In genomic region chr1:165828581-165829329, GRCh38 we compare ENCODE assay signal across 8 cellular contexts. TPM values are rescaled to one million over a fixed set of nuclear protein-coding genes. Genes with fewer than 3 reads are reported as not detected.
A peak's percentile ranks its signal among the peaks of the same experiment; 100 is the strongest.
DNase-seq lines count a peak whose midpoint lies in the region; ATAC-seq and TF ChIP-seq lines count a peak whose summit lies in the region.

No MANE protein-coding gene starts in this region.

- H3K36me3 Mint-ChIP-seq in activated CD8-positive, alpha-beta T cell treated with anti-CD3 and anti-CD28 coated beads for 36 hours (ENCODE audit: low read depth) = peaks cover 28% of the 10 kb centered on the region

- POLR2A ChIA-PET in activated CD8-positive, alpha-beta T cell treated with anti-CD3 and anti-CD28 coated beads for 36 hours (lab: Charles Lee) = interaction anchor here (0.8 to 3.0 kb wide), 9 partner anchors 8 to 231 kb away, joined by 3 to 43 read pairs (median 5); partner anchors contain the start of genes ALDH9A1 and TMCO1

- peaks cover 18 to 40% (median 33%) of the 10 kb centered on the region in 10 experiments for H3K4me1 ChIP-seq in BLaER1 treated with 17β-estradiol and CSF1 and Interleukin-3, amounts not matched to agents 10 nM and 100 nM
- H3K4me1 ChIP-seq in muscle layer of duodenum (ENCODE audit: control insufficient read depth in 1 of 2, insufficient read depth in 2 of 2, low read length in 2 of 2) = peaks cover 0 to 9% of the 10 kb centered on the region in 2 donors
- H3K4me1 ChIP-seq in upper lobe of right lung = peaks cover 10% of the 10 kb centered on the region

- H3K9me3 Mint-ChIP-seq in activated CD8-positive, alpha-beta T cell treated with anti-CD3 and anti-CD28 coated beads for 36 hours = peaks cover 1% of the 10 kb centered on the region

- H3K27me3 ChIP-seq in BLaER1 treated with 17β-estradiol and CSF1 and Interleukin-3, amounts not matched to agents 10 nM and 100 nM = no peaks in the 10 kb centered on the region
- H3K27me3 ChIP-seq in muscle layer of duodenum (ENCODE audit: low read depth, low read length) (no peaks in the 10 kb centered on the region), upper lobe of right lung (no peaks in the 10 kb centered on the region)

- peak overlapping the region; percentile 99 for H3K4me3 Mint-ChIP-seq in activated CD8-positive, alpha-beta T cell treated with anti-CD3 and anti-CD28 coated beads for 36 hours

- peaks cover 0 to 20% (median 10%) of the 10 kb centered on the region in 11 experiments; a peak in 9 of 22 replicates for H3K36me3 ChIP-seq in BLaER1 treated with 17β-estradiol and CSF1 and Interleukin-3, amounts not matched to agents 10 nM and 100 nM
- H3K36me3 ChIP-seq in muscle layer of duodenum (ENCODE audit: control insufficient read depth in 1 of 2, insufficient read depth in 2 of 2, low read length in 2 of 2) = no peaks in the 10 kb centered on the region
- H3K36me3 ChIP-seq in upper lobe of right lung = no peaks in the 10 kb centered on the region

- H3K4me3 ChIP-seq in BLaER1 treated with 17β-estradiol and CSF1 and Interleukin-3, amounts not matched to agents 10 nM and 100 nM = peak overlapping the region; percentile 66 to 89 (median 80)
- H3K4me3 ChIP-seq in muscle layer of duodenum (ENCODE audit: low read depth in 1 of 2, low read length in 2 of 2) (peak overlapping the region; percentile 90 to 97), upper lobe of right lung (peak overlapping the region; percentile 85)

- peak overlapping the region; percentile 85 to 98 (median 97) for H3K9ac ChIP-seq in BLaER1 treated with 17β-estradiol and CSF1 and Interleukin-3, amounts not matched to agents 10 nM and 100 nM

- H3K27me3 Mint-ChIP-seq in activated CD8-positive, alpha-beta T cell treated with anti-CD3 and anti-CD28 coated beads for 36 hours = no peaks in the 10 kb centered on the region

- intact Hi-C loops in activated CD8-positive, alpha-beta T cell treated with anti-CD3 and anti-CD28 coated beads for 36 hours (cut with micrococcal nuclease) = loop anchor here (5.0 kb wide), 2 partner anchors 49 to 61 kb away; partner anchors contain the start of gene TMCO1
- intact Hi-C loops in upper lobe of right lung (cut with DNase I) = no loop called here

- peak overlapping the region; percentile 97 for H3K27ac Mint-ChIP-seq in activated CD8-positive, alpha-beta T cell treated with anti-CD3 and anti-CD28 coated beads for 36 hours

- TF ChIP-seq CTCF in activated CD8-positive, alpha-beta T cell treated with anti-CD3 and anti-CD28 coated beads for 36 hours (IDR thresholded peaks at IDR 0.05) = no peak
- TF ChIP-seq CTCF in upper lobe of right lung (IDR thresholded peaks at IDR 0.05) = no peak

- peak; percentile 88 for DNase-seq in NCI-H345 (lab: John Stamatoyannopoulos, UW)
- DNase-seq in activated CD8-positive, alpha-beta T cell treated with anti-CD3 and anti-CD28 coated beads for 36 hours = peak; percentile 27
- DNase-seq in fibroblast of gingiva (ENCODE audit: low read depth) = peak; percentile 85
- peak; percentile 62 for DNase-seq in upper lobe of right lung

- peak overlapping the region; percentile 79 to 96 (median 91) for H3K4me2 ChIP-seq in BLaER1 treated with 17β-estradiol and CSF1 and Interleukin-3, amounts not matched to agents 10 nM and 100 nM

- peak overlapping the region; percentile 62 to 99 (median 97); a peak in 21 of 22 replicates for H3K27ac ChIP-seq in BLaER1 treated with 17β-estradiol and CSF1 and Interleukin-3, amounts not matched to agents 10 nM and 100 nM
- H3K27ac ChIP-seq in muscle layer of duodenum (ENCODE audit: low read length) (peak overlapping the region; percentile 96), upper lobe of right lung (peak overlapping the region; percentile 80)

- peak; percentile 41 for TF ChIP-seq POLR2A in GM18526 (IDR thresholded peaks at IDR 0.05; ENCODE audit: extremely low read depth, insufficient read length)

- CTCF ChIA-PET in activated CD8-positive, alpha-beta T cell treated with anti-CD3 and anti-CD28 coated beads for 36 hours (lab: Charles Lee) = interaction anchor here (0.8 to 1.8 kb wide), 8 partner anchors 10 to 459 kb away, joined by 3 to 7 read pairs (median 4); no protein-coding TSS in a partner anchor

- ATAC-seq in HG03196 (IDR thresholded peaks at IDR 0.05; ENCODE audit: unreplicated experiment) = peak; percentile 20
- ATAC-seq in activated CD8-positive, alpha-beta T cell treated with anti-CD3 and anti-CD28 coated beads for 36 hours = no peak
- peak; percentile 38 for ATAC-seq in upper lobe of right lung

- H3K4me1 Mint-ChIP-seq in activated CD8-positive, alpha-beta T cell treated with anti-CD3 and anti-CD28 coated beads for 36 hours (ENCODE audit: low read depth) = peaks cover 25% of the 10 kb centered on the region

- no peaks in the 10 kb centered on the region; a peak in 1 of 22 replicates for H3K9me3 ChIP-seq in BLaER1 treated with 17β-estradiol and CSF1 and Interleukin-3, amounts not matched to agents 10 nM and 100 nM (replicated peaks in 1 of 11)
- H3K9me3 ChIP-seq in muscle layer of duodenum (ENCODE audit: control insufficient read depth in 1 of 2, low read length in 2 of 2) (no peaks in the 10 kb centered on the region), upper lobe of right lung (no peaks in the 10 kb centered on the region)

- peaks cover 4 to 47% (median 30%) of the 10 kb centered on the region in 11 experiments; a peak in 20 of 22 replicates for H4K20me1 ChIP-seq in BLaER1 treated with 17β-estradiol and CSF1 and Interleukin-3, amounts not matched to agents 10 nM and 100 nM

RNA-seq across cellular contexts. Expression of gene UCK2, which starts 1.3 kb away (rescaled TPM):
- 10 to 100 TPM; 66.5 to 72.2 TPM for total RNA-seq in activated CD8-positive, alpha-beta T cell treated with anti-CD3 and anti-CD28 coated beads for 36 hours
- 14.7 TPM for total RNA-seq in upper lobe of right lung

Comparison
In these comparisons a context has a peak if more than half of its experiments do, and no peak if none do; other contexts are left out.
1. DNase-seq: peak in every context shown above with its lines; median percentile 88 in NCI-H345; 85 in fibroblast of gingiva; 62 in upper lobe of right lung; 27 in activated CD8-positive, alpha-beta T cell treated with anti-CD3 and anti-CD28 coated beads for 36 hours.